ENCODE assay signal across 11 cellular contexts in the genomic region with DNA sequence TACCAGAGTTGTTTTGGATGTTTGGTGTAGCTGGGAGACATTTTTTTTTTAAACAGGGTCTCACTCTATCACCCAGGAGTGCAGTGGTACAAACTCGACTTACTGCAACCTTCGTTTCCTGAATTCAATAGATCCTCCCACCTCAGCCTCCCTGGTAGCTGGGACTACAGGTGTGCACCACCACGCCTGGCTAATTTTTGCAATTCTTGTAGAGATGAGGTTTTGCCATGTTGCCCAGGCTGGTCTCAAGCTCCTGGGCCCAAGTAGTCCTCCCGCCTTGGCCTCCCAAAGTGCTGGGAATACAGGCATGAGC. TPM values are rescaled to one million over a fixed set of nuclear protein-coding genes. Genes with fewer than 3 reads are reported as not detected.
"Had no signal": no experiment of that assay in that cellular context is flagged by ENCODE, and none has a peak within 500 bp of the region (broad histone marks: within the 10 kb centered on the region; RNA-seq: fewer than 3 reads in every experiment).

No MANE protein-coding gene starts in this region.

RNA-seq across cellular contexts. Expression of a gene that starts 8.2 kb away (rescaled TPM):
- total RNA-seq: aorta, colonic mucosa, esophagus mucosa, gastroesophageal sphincter, heart left ventricle, left ventricle myocardium superior, myocyte, osteocyte, right atrium auricular region, stomach, vagina had no signal
- polyA plus RNA-seq: aorta, heart left ventricle, stomach had no signal

RNA-seq across cellular contexts. Expression of a gene that starts 43.8 kb away (rescaled TPM):
- total RNA-seq: myocyte, osteocyte had no signal
- polyA plus RNA-seq: aorta had no signal
